In genomic region chr20:3410464-3410863, GRCh38 we compare ENCODE assay signal across 2 cellular contexts.
TF ChIP-seq lines count a peak whose summit lies in the region.

No MANE protein-coding gene starts in this region.

TF ChIP-seq in SK-N-SH treated with all-trans-retinoic acid at 6 μM for 48 hours, 23 proteins besides CTCF, POLR2A, EP300 and RAD21 (continued from another document):
- TF ChIP-seq, protein P1, sequence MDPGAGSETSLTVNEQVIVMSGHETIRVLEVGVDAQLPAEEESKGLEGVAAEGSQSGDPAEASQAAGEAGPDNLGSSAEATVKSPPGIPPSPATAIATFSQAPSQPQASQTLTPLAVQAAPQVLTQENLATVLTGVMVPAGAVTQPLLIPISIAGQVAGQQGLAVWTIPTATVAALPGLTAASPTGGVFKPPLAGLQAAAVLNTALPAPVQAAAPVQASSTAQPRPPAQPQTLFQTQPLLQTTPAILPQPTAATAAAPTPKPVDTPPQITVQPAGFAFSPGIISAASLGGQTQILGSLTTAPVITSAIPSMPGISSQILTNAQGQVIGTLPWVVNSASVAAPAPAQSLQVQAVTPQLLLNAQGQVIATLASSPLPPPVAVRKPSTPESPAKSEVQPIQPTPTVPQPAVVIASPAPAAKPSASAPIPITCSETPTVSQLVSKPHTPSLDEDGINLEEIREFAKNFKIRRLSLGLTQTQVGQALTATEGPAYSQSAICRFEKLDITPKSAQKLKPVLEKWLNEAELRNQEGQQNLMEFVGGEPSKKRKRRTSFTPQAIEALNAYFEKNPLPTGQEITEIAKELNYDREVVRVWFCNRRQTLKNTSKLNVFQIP (CRISPR knock-in tag; IDR thresholded peaks at IDR 0.05; ENCODE audit: borderline replicate concordance, low read depth): no peak

TF ChIP-seq in SK-N-SH, 30 proteins besides CTCF, POLR2A, EP300 and RAD21 (continued from another document):
- TF ChIP-seq REST (IDR thresholded peaks at IDR 0.05; ENCODE audit: low read depth, low read length): no peak
- no peak for TF ChIP-seq ELF1 (IDR thresholded peaks at IDR 0.05)
- TF ChIP-seq FOXJ3 (CRISPR knock-in tag; IDR thresholded peaks at IDR 0.05): no peak
- no peak for TF ChIP-seq RXRA (IDR thresholded peaks at IDR 0.05; ENCODE audit: borderline replicate concordance, low read depth)
- TF ChIP-seq FOXM1 (IDR thresholded peaks at IDR 0.05; ENCODE audit: low read depth): no peak
- TF ChIP-seq, protein P2, sequence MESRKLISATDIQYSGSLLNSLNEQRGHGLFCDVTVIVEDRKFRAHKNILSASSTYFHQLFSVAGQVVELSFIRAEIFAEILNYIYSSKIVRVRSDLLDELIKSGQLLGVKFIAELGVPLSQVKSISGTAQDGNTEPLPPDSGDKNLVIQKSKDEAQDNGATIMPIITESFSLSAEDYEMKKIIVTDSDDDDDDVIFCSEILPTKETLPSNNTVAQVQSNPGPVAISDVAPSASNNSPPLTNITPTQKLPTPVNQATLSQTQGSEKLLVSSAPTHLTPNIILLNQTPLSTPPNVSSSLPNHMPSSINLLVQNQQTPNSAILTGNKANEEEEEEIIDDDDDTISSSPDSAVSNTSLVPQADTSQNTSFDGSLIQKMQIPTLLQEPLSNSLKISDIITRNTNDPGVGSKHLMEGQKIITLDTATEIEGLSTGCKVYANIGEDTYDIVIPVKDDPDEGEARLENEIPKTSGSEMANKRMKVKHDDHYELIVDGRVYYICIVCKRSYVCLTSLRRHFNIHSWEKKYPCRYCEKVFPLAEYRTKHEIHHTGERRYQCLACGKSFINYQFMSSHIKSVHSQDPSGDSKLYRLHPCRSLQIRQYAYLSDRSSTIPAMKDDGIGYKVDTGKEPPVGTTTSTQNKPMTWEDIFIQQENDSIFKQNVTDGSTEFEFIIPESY (IDR thresholded peaks at IDR 0.05; ENCODE audit: borderline replicate concordance, low read depth): no peak
- TF ChIP-seq TAF1 (IDR thresholded peaks at IDR 0.05; ENCODE audit: borderline replicate concordance, low read depth, low read length): no peak
- TF ChIP-seq, protein P3, sequence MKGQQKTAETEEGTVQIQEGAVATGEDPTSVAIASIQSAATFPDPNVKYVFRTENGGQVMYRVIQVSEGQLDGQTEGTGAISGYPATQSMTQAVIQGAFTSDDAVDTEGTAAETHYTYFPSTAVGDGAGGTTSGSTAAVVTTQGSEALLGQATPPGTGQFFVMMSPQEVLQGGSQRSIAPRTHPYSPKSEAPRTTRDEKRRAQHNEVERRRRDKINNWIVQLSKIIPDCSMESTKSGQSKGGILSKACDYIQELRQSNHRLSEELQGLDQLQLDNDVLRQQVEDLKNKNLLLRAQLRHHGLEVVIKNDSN (IDR thresholded peaks at IDR 0.05; ENCODE audit: borderline replicate concordance, low read depth): no peak
- TF ChIP-seq GATA2 (CRISPR knock-in tag; IDR thresholded peaks at IDR 0.05): no peak
- no peak for TF ChIP-seq IRF3 (IDR thresholded peaks at IDR 0.05; ENCODE audit: low read depth, low read length)
- no peak for TF ChIP-seq FOSL2 (IDR thresholded peaks at IDR 0.05; ENCODE audit: borderline replicate concordance, low read depth)
- no peak for TF ChIP-seq YY1 (IDR thresholded peaks at IDR 0.05; ENCODE audit: low read depth)
- no peak for TF ChIP-seq SMC3 (IDR thresholded peaks at IDR 0.05; ENCODE audit: low read depth, low read length)
- no peak for TF ChIP-seq USF2 (IDR thresholded peaks at IDR 0.05; ENCODE audit: borderline replicate concordance, low read depth, low read length)
- TF ChIP-seq RCOR1 (IDR thresholded peaks at IDR 0.05; ENCODE audit: low read length): no peak
